ENCODE assay signal across 17 cellular contexts in the genomic region with DNA sequence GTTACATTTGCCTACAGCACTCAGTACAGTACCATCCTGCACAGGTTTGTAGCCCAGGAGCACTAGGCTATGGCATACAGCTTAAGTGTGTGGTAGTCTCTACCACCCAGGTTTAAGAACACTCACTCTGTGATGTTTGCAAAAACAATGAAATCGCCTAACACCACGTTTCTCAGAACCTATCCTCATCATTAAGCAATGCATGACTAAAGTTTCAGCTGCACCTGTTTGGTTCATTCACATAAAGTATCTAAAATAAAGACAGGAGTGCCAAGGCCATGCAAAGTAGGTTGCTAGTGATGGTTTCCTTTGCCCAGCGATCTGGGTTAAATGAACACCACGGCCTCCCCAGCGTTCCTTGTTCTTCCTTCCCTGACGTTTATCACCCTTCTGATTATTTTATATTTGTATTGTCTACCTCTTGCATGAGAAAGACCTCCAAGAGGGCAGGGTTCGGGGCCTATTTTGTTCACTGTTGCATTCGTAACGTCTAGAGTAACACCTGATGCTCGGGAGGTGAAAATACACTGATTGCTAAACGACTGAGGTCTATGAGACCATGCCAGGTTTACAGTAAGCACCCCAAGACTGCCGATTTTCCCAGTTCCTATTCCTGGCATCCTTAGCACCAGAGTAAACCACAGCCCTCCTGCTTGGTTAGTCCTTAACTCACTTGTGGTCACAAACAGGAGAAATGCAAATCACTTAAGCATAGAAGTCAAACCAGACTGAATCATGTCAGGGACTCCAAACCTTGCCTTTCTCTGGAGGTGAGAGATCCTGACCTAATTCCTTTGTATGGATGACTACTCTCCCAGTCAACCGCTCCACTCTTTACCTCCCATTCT.
DNase-seq lines count a peak whose midpoint lies in the region; ATAC-seq and TF ChIP-seq lines count a peak whose summit lies in the region.
"Had no signal": no experiment of that assay in that cellular context is flagged by ENCODE, and none has a peak within 500 bp of the region (broad histone marks: within the 10 kb centered on the region; RNA-seq: fewer than 3 reads in every experiment).

No MANE protein-coding gene starts in this region.

- TF ChIP-seq EP300 in stomach (IDR thresholded peaks at IDR 0.05), result no peak

- H3K4me3 Mint-ChIP-seq in Calu3 (ENCODE audit: low read depth, unreplicated experiment), result no peak overlapping the region
- H3K4me3 Mint-ChIP-seq: activated naive CD8-positive, alpha-beta T cell treated with anti-CD3 and anti-CD28 coated beads for 36 hours had no signal

- H3K4me1 Mint-ChIP-seq in Calu3 (ENCODE audit: low read depth, unreplicated experiment), result peaks cover 8% of the 10 kb centered on the region

- H3K9me3 ChIP-seq in SJCRH30 (replicated peaks) (peaks cover 5% of the 10 kb centered on the region; the same call in 1 of the 2 replicates), stomach (no peaks in the 10 kb centered on the region), mesenchymal stem cell (ENCODE audit: control insufficient read depth, low read length) (no peaks in the 10 kb centered on the region)
- H3K9me3 ChIP-seq: neutrophil, testis had no signal

- no peak overlapping the region for H3K4me2 ChIP-seq in mesenchymal stem cell (ENCODE audit: low read length, poor library complexity, severe bottlenecking)

- H3K9me3 Mint-ChIP-seq in Calu3 (ENCODE audit: low read depth, unreplicated experiment), result no peaks in the 10 kb centered on the region
- H3K9me3 Mint-ChIP-seq: activated naive CD8-positive, alpha-beta T cell treated with anti-CD3 and anti-CD28 coated beads for 36 hours; activated T-cell treated with anti-CD3 and anti-CD28 coated beads, Interleukin-2, amount 50 U/mL, for 72 hours had no signal

- intact Hi-C loops in stomach (cut with DNase I; ENCODE audit: low total_unique reads), result no loop called here
- intact Hi-C loops in Calu3 (cut with micrococcal nuclease; ENCODE audit: unreplicated experiment), result no loop called here

- no peak overlapping the region for H2AFZ ChIP-seq in mesenchymal stem cell (ENCODE audit: low read depth, low read length)

- 38 to 62% (median 51%) methylated on average over 13 of the region's 13 CpGs for WGBS in stomach, 5 donors
- 92% methylated on average over 12 of the region's 13 CpGs for WGBS in mesenchymal stem cell

- H3K9ac ChIP-seq in mesenchymal stem cell (ENCODE audit: low read length), result no peak overlapping the region

- no peak for TF ChIP-seq POLR2A in stomach (IDR thresholded peaks at IDR 0.05)

- DNase-seq in SJCRH30 (peak; percentile 58 to 77), stomach (no peak), mesenchymal stem cell (no peak), Calu3 (no peak)
- DNase-seq: activated CD4-positive, alpha-beta T cell treated with anti-CD3 and anti-CD28 coated beads, Interleukin-2, amount 50 U/mL, for 4 hours; activated naive CD8-positive, alpha-beta T cell treated with anti-CD3 and anti-CD28 coated beads for 36 hours; activated T-cell treated with anti-CD3 and anti-CD28 coated beads, Interleukin-2, amount 50 U/mL, for 72 hours; dorsolateral prefrontal cortex; KG1; NCI-H2171; stimulated activated CD4-positive, alpha-beta T cell treated with anti-CD3 and anti-CD28 coated beads, Interleukin-2, amount 100 ng/mL, for 48 hours; testis had no signal

- peaks cover 22% of the 10 kb centered on the region for H3K36me3 Mint-ChIP-seq in Calu3 (ENCODE audit: insufficient read depth, unreplicated experiment)
- H3K36me3 Mint-ChIP-seq: activated naive CD8-positive, alpha-beta T cell treated with anti-CD3 and anti-CD28 coated beads for 36 hours had no signal

- H2BK12ac ChIP-seq in mesenchymal stem cell (ENCODE audit: low read length in 2 of 2), result no peak overlapping the region

- no peaks in the 10 kb centered on the region for H3K27me3 Mint-ChIP-seq in Calu3 (ENCODE audit: unreplicated experiment)

- H4K8ac ChIP-seq in mesenchymal stem cell (ENCODE audit: low read length), result no peak overlapping the region

- no peak overlapping the region for H3K14ac ChIP-seq in mesenchymal stem cell (ENCODE audit: low read length in 2 of 2)

- ATAC-seq in GM18502 (IDR thresholded peaks at IDR 0.05; ENCODE audit: poor library complexity, unreplicated experiment) (peak; percentile 23), HG02571 (IDR thresholded peaks at IDR 0.05; ENCODE audit: unreplicated experiment) (peak; percentile 21), esophagus mucosa (no peak)
- ATAC-seq: activated T-cell treated with anti-CD3 and anti-CD28 coated beads, Interleukin-2, amount 50 U/mL, for 72 hours had no signal

- no peaks in the 10 kb centered on the region for H3K27me3 ChIP-seq in SJCRH30
- H3K27me3 ChIP-seq in stomach, result peaks cover 0 to 6% (median 0%) of the 10 kb centered on the region in 3 donors
- H3K27me3 ChIP-seq in mesenchymal stem cell (ENCODE audit: control insufficient read depth in 1 of 2, insufficient read depth in 1 of 2, low read length in 2 of 2), result peaks cover 0 to 24% of the 10 kb centered on the region in 2 experiments
- H3K27me3 ChIP-seq: testis had no signal

- H3K27ac ChIP-seq in SJCRH30 (peak overlapping the region; percentile 86), stomach (peak overlapping the region in 4 of 5 donors; percentile 37 to 92 (median 70)), mesenchymal stem cell (ENCODE audit: low read length, poor library complexity, severe bottlenecking) (no peak overlapping the region)
- H3K27ac ChIP-seq: dorsolateral prefrontal cortex, neutrophil, RWPE1, testis had no signal

- H4K91ac ChIP-seq in mesenchymal stem cell (ENCODE audit: low read length), result no peak overlapping the region

- H3K23ac ChIP-seq in mesenchymal stem cell (ENCODE audit: low read length in 2 of 2), result peak overlapping the region in 1 of 2 experiments; percentile 3

- H2AK5ac ChIP-seq in mesenchymal stem cell (ENCODE audit: low read length, severe bottlenecking), result no peak overlapping the region

- H3K4me3 ChIP-seq in SJCRH30 (no peak overlapping the region), stomach (peak overlapping the region in 1 of 4 donors; percentile 76), mesenchymal stem cell (ENCODE audit: insufficient read depth in 1 of 2, low read depth in 1 of 2, low read length in 2 of 2) (no peak overlapping the region)
- H3K4me3 ChIP-seq: dorsolateral prefrontal cortex, testis had no signal

- no peak overlapping the region for H2BK120ac ChIP-seq in mesenchymal stem cell (ENCODE audit: low read depth, low read length)

- H3K36me3 ChIP-seq in SJCRH30, result no peaks in the 10 kb centered on the region
- H3K36me3 ChIP-seq in stomach, result no peaks in the 10 kb centered on the region
- H3K36me3 ChIP-seq in mesenchymal stem cell (ENCODE audit: control insufficient read depth in 1 of 2, insufficient read depth in 2 of 2, low read depth in 1 of 2, low read length in 2 of 2), result no peaks in the 10 kb centered on the region
- H3K36me3 ChIP-seq: neutrophil had no signal

- no peaks in the 10 kb centered on the region for H3K79me1 ChIP-seq in mesenchymal stem cell (replicated peaks; ENCODE audit: low read length, poor library complexity, severe bottlenecking)

- CTCF ChIA-PET in Calu3 (lab: Charles Lee), result no interaction called here

- no peak overlapping the region for H3K4ac ChIP-seq in mesenchymal stem cell (ENCODE audit: low read depth in 1 of 2, low read length in 2 of 2)

- H3K4me1 ChIP-seq in SJCRH30 (peaks cover 35% of the 10 kb centered on the region), stomach (peaks cover 15 to 49% (median 36%) of the 10 kb centered on the region in 4 donors), mesenchymal stem cell (ENCODE audit: control insufficient read depth, insufficient read depth, low read depth, low read length) (peaks cover 16% of the 10 kb centered on the region)
- H3K4me1 ChIP-seq: testis had no signal

- no peak overlapping the region for H2BK5ac ChIP-seq in mesenchymal stem cell (ENCODE audit: low read depth, low read length, poor library complexity, severe bottlenecking)

- TF ChIP-seq CTCF in stomach (IDR thresholded peaks at IDR 0.05) (no peak), Calu3 (IDR thresholded peaks at IDR 0.05; ENCODE audit: unreplicated experiment) (no peak)

- H3K27ac Mint-ChIP-seq in Calu3 (ENCODE audit: unreplicated experiment), result no peak overlapping the region
- H3K27ac Mint-ChIP-seq: activated naive CD8-positive, alpha-beta T cell treated with anti-CD3 and anti-CD28 coated beads for 36 hours; activated T-cell treated with anti-CD3 and anti-CD28 coated beads, Interleukin-2, amount 50 U/mL, for 72 hours had no signal

- no TSS peak for BruUV-seq in Calu3 (replicated peaks; lab: Mats Ljungman, UMichigan)

- no peak overlapping the region for H3K18ac ChIP-seq in mesenchymal stem cell (ENCODE audit: low read depth in 1 of 2, low read length in 2 of 2)

- H2BK15ac ChIP-seq in mesenchymal stem cell (ENCODE audit: low read depth, poor library complexity, severe bottlenecking), result no peak overlapping the region

Comparison
In these comparisons a context has a peak if more than half of its experiments do, and no peak if none do; other contexts are left out.
1. DNase-seq: peak in SJCRH30 (2 of 2); none in stomach (single experiment), mesenchymal stem cell (single experiment) and Calu3 (single experiment).